Comparison of ENCODE assay signal across 12 cellular contexts in genomic region chr22:24460418-24461089, GRCh38. TPM values are rescaled to one million over a fixed set of nuclear protein-coding genes. Genes with fewer than 3 reads are reported as not detected.
DNase-seq lines count a peak whose midpoint lies in the region; ATAC-seq, FAIRE-seq and TF ChIP-seq lines count a peak whose summit lies in the region.
"Had no signal": no experiment of that assay in that cellular context is flagged by ENCODE, and none has a peak within 500 bp of the region (broad histone marks: within the 10 kb centered on the region; RNA-seq: fewer than 3 reads in every experiment).

No MANE protein-coding gene starts in this region.

- H3K9me3 Mint-ChIP-seq in activated CD4-positive, alpha-beta T cell treated with anti-CD3 and anti-CD28 coated beads, Interleukin-2, amount 10 ng/mL, durations not matched to agents 7 days and 5 days = no peaks in the 10 kb centered on the region
- H3K9me3 Mint-ChIP-seq in HFFc6 (no peaks in the 10 kb centered on the region), nephron (no peaks in the 10 kb centered on the region)
- no peaks in the 10 kb centered on the region for H3K9me3 Mint-ChIP-seq in activated T-helper 17 cell treated with anti-CD3 and anti-CD28 coated beads, Interleukin-2, amount 50 U/mL, for 72 hours
- H3K9me3 Mint-ChIP-seq: effector memory CD8-positive, alpha-beta T cell had no signal

- intact Hi-C loops in stomach (cut with DNase I; ENCODE audit: low total_unique reads) = no loop called here

- whole genome bisulfite sequencing in stomach, 5 donors = 47 to 66% (median 54%) methylated on average over 10 of the region's 10 CpGs

- no peak for TF ChIP-seq POLR2A in stomach (IDR thresholded peaks at IDR 0.05)

- no peaks in the 10 kb centered on the region for H3K36me3 ChIP-seq in stomach
- H3K36me3 ChIP-seq: Peyer's patch had no signal

- no peaks in the 10 kb centered on the region for H3K36me3 Mint-ChIP-seq in activated CD4-positive, alpha-beta T cell treated with anti-CD3 and anti-CD28 coated beads, Interleukin-2, amount 10 ng/mL, durations not matched to agents 7 days and 5 days (ENCODE audit: low read depth)
- no peaks in the 10 kb centered on the region for H3K36me3 Mint-ChIP-seq in HFFc6 (ENCODE audit: low read depth)
- H3K36me3 Mint-ChIP-seq in activated T-helper 17 cell treated with anti-CD3 and anti-CD28 coated beads, Interleukin-2, amount 50 U/mL, for 72 hours (ENCODE audit: low read depth) = no peaks in the 10 kb centered on the region
- no peaks in the 10 kb centered on the region for H3K36me3 Mint-ChIP-seq in nephron (ENCODE audit: low read depth)

- peaks cover 0 to 25% (median 5%) of the 10 kb centered on the region in 4 donors for H3K4me1 ChIP-seq in stomach
- H3K4me1 ChIP-seq: Peyer's patch had no signal

- DNase-seq in activated CD4-positive, alpha-beta T cell treated with anti-CD3 and anti-CD28 coated beads, Interleukin-2, amount 10 ng/mL, durations not matched to agents 7 days and 5 days = no peak
- DNase-seq in activated CD4-positive, alpha-beta T cell treated with anti-CD3 and anti-CD28 coated beads, Interleukin-2, amount 50 U/mL, for 1 hour = no peak
- DNase-seq in HFFc6 (no peak), stomach (no peak), HTR-8/SVneo (ENCODE audit: insufficient read length, low spot score) (no peak)
- DNase-seq: effector memory CD8-positive, alpha-beta T cell; hippocampal formation; NCI-H2081; Peyer's patch had no signal

- FAIRE-seq in HTR-8/SVneo (lab: Jason Lieb, UNC) = no peak

- CTCF ChIA-PET in activated CD4-positive, alpha-beta T cell treated with anti-CD3 and anti-CD28 coated beads, Interleukin-2, amount 10 ng/mL, durations not matched to agents 7 days and 5 days (lab: Charles Lee) = interaction anchor here (0.7 to 1.4 kb wide), 5 partner anchors 9 to 38 kb away, joined by 3 to 5 read pairs (median 4); no protein-coding TSS in a partner anchor

- POLR2A ChIA-PET in activated CD4-positive, alpha-beta T cell treated with anti-CD3 and anti-CD28 coated beads, Interleukin-2, amount 10 ng/mL, durations not matched to agents 7 days and 5 days (lab: Charles Lee) = no interaction called here

- no peak overlapping the region for H3K4me3 ChIP-seq in stomach
- H3K4me3 ChIP-seq: Peyer's patch had no signal

- TF ChIP-seq CTCF in HFFc6 (IDR thresholded peaks at IDR 0.05) (no peak), nephron (IDR thresholded peaks at IDR 0.05; ENCODE audit: unreplicated experiment in 3 of 3) (no peak), stomach (IDR thresholded peaks at IDR 0.05) (no peak)

- TF ChIP-seq EP300 in stomach (IDR thresholded peaks at IDR 0.05) = no peak

- no peak overlapping the region for H3K27ac ChIP-seq in stomach
- H3K27ac ChIP-seq: Peyer's patch had no signal

- peaks cover 14% of the 10 kb centered on the region for H3K4me1 Mint-ChIP-seq in activated CD4-positive, alpha-beta T cell treated with anti-CD3 and anti-CD28 coated beads, Interleukin-2, amount 10 ng/mL, durations not matched to agents 7 days and 5 days
- peaks cover 21% of the 10 kb centered on the region for H3K4me1 Mint-ChIP-seq in HFFc6 (ENCODE audit: low read depth)
- peaks cover 3% of the 10 kb centered on the region for H3K4me1 Mint-ChIP-seq in activated T-helper 17 cell treated with anti-CD3 and anti-CD28 coated beads, Interleukin-2, amount 50 U/mL, for 72 hours
- H3K4me1 Mint-ChIP-seq in nephron = peaks cover 24% of the 10 kb centered on the region

- peak overlapping the region; percentile 57 for H3K27ac Mint-ChIP-seq in activated CD4-positive, alpha-beta T cell treated with anti-CD3 and anti-CD28 coated beads, Interleukin-2, amount 10 ng/mL, durations not matched to agents 7 days and 5 days
- H3K27ac Mint-ChIP-seq in HFFc6 = no peak overlapping the region
- peak overlapping the region; percentile 28 for H3K27ac Mint-ChIP-seq in activated T-helper 17 cell treated with anti-CD3 and anti-CD28 coated beads, Interleukin-2, amount 50 U/mL, for 72 hours
- H3K27ac Mint-ChIP-seq in nephron = peak overlapping the region in 2 of 3 experiments; percentile 50 to 65

- no peaks in the 10 kb centered on the region for H3K9me3 ChIP-seq in stomach
- H3K9me3 ChIP-seq: Peyer's patch had no signal

- no peaks in the 10 kb centered on the region for H3K27me3 Mint-ChIP-seq in activated CD4-positive, alpha-beta T cell treated with anti-CD3 and anti-CD28 coated beads, Interleukin-2, amount 10 ng/mL, durations not matched to agents 7 days and 5 days
- H3K27me3 Mint-ChIP-seq in HFFc6 (ENCODE audit: insufficient read depth) (peaks cover 2% of the 10 kb centered on the region), nephron (ENCODE audit: low read depth) (peaks cover 8% of the 10 kb centered on the region)
- no peaks in the 10 kb centered on the region for H3K27me3 Mint-ChIP-seq in activated T-helper 17 cell treated with anti-CD3 and anti-CD28 coated beads, Interleukin-2, amount 50 U/mL, for 72 hours
- H3K27me3 Mint-ChIP-seq: effector memory CD8-positive, alpha-beta T cell had no signal

- no peak overlapping the region for H3K4me3 Mint-ChIP-seq in activated CD4-positive, alpha-beta T cell treated with anti-CD3 and anti-CD28 coated beads, Interleukin-2, amount 10 ng/mL, durations not matched to agents 7 days and 5 days
- H3K4me3 Mint-ChIP-seq in HFFc6 (peak overlapping the region; percentile 2; the same call in 1 of the 2 replicates), nephron (no peak overlapping the region)
- peak overlapping the region; percentile 33 for H3K4me3 Mint-ChIP-seq in activated T-helper 17 cell treated with anti-CD3 and anti-CD28 coated beads, Interleukin-2, amount 50 U/mL, for 72 hours
- H3K4me3 Mint-ChIP-seq: effector memory CD8-positive, alpha-beta T cell had no signal

- H3K27me3 ChIP-seq in stomach = no peaks in the 10 kb centered on the region
- H3K27me3 ChIP-seq: Peyer's patch had no signal

- peak; percentile 84 for ATAC-seq in activated T-helper 17 cell treated with anti-CD3 and anti-CD28 coated beads, Interleukin-2, amount 50 U/mL, for 72 hours (replicated peaks)
- ATAC-seq in GM21447 (IDR thresholded peaks at IDR 0.05; ENCODE audit: unreplicated experiment) = no peak
- ATAC-seq: effector memory CD8-positive, alpha-beta T cell had no signal

RNA-seq across cellular contexts. Expression of gene ADORA2A, which starts 33.2 kb away (rescaled TPM):
- total RNA-seq in activated CD4-positive, alpha-beta T cell treated with anti-CD3 and anti-CD28 coated beads, Interleukin-2, amount 10 ng/mL, durations not matched to agents 7 days and 5 days = 10 to 100 TPM; 25.3 to 29.0 TPM
- 1 to 10 TPM; 1.1 to 2.9 (median 1.4) TPM for total RNA-seq in HFFc6 (2021; fragmentation: NEBNext Ultra II Directional; extraction: Animal tissue kit (Norgen Biotek cat#: 25700))
- 10 to 100 TPM; 25.9 to 47.8 TPM for total RNA-seq in activated T-helper 17 cell treated with anti-CD3 and anti-CD28 coated beads, Interleukin-2, amount 50 U/mL, for 72 hours
- total RNA-seq in stomach = 1 to 10 TPM in 3 of 5 donors, under 1 TPM in 1, not detected in 1; 0.58 to 7.1 (median 3.1) TPM
- polyA plus RNA-seq in stomach = 1 to 10 TPM; 1.4 to 2.9 (median 1.6) TPM

RNA-seq across cellular contexts. Expression of gene UPB1, which starts 34.6 kb away (rescaled TPM):
- total RNA-seq in activated CD4-positive, alpha-beta T cell treated with anti-CD3 and anti-CD28 coated beads, Interleukin-2, amount 10 ng/mL, durations not matched to agents 7 days and 5 days = under 1 TPM; 0.40 to 0.67 TPM
- under 1 TPM in 4 of 6 experiments, not detected in 2; 0.07 to 0.14 (median 0.12) TPM for total RNA-seq in HFFc6 (2021; fragmentation: NEBNext Ultra II Directional; extraction: Animal tissue kit (Norgen Biotek cat#: 25700))
- 1 to 10 TPM in 1 of 2 donors, not detected in 1; 1.5 TPM for total RNA-seq in activated T-helper 17 cell treated with anti-CD3 and anti-CD28 coated beads, Interleukin-2, amount 50 U/mL, for 72 hours
- total RNA-seq in stomach = under 1 TPM in 1 of 5 donors, not detected in 4; 0.73 TPM
- under 1 TPM in 1 of 3 donors, not detected in 2; 0.35 TPM for polyA plus RNA-seq in stomach

Comparison
In these comparisons a context has a peak if more than half of its experiments do, and no peak if none do; other contexts are left out.
1. H3K4me3 Mint-ChIP-seq: peak in HFFc6 (single experiment) and activated T-helper 17 cell treated with anti-CD3 and anti-CD28 coated beads, Interleukin-2, amount 50 U/mL, for 72 hours (single experiment); none in activated CD4-positive, alpha-beta T cell treated with anti-CD3 and anti-CD28 coated beads, Interleukin-2, amount 10 ng/mL, durations not matched to agents 7 days and 5 days (single experiment) and nephron (0 of 3).